ENCODE assay signal across 21 cellular contexts in genomic region chr14:102056694-102057442, GRCh38. TPM values are rescaled to one million over a fixed set of nuclear protein-coding genes. Genes with fewer than 3 reads are reported as not detected.
DNase-seq lines count a peak whose midpoint lies in the region; ATAC-seq and TF ChIP-seq lines count a peak whose summit lies in the region.
"Had no signal": no experiment of that assay in that cellular context is flagged by ENCODE, and none has a peak within 500 bp of the region (broad histone marks: within the 10 kb centered on the region; RNA-seq: fewer than 3 reads in every experiment).

No MANE protein-coding gene starts in this region.

- H3K9me3 Mint-ChIP-seq in activated T-cell treated with anti-CD3 and anti-CD28 coated beads, Interleukin-2, amount 50 U/mL, for 72 hours = no peaks in the 10 kb centered on the region
- H3K9me3 Mint-ChIP-seq in brain = peaks cover 0 to 6% (median 0%) of the 10 kb centered on the region in 5 experiments
- H3K9me3 Mint-ChIP-seq in mesothelial cell of epicardium = no peaks in the 10 kb centered on the region
- H3K9me3 Mint-ChIP-seq in type B pancreatic cell = no peaks in the 10 kb centered on the region
- H3K9me3 Mint-ChIP-seq: IgD-negative memory B cell had no signal

- DNase-seq in activated T-cell treated with anti-CD3 and anti-CD28 coated beads, Interleukin-2, amount 50 U/mL, for 72 hours = no peak
- no peak for DNase-seq in activated T-cell treated with anti-CD3 and anti-CD28 coated beads, Interleukin-2, amount 50 U/mL, for 48 hours
- DNase-seq in mesothelial cell of epicardium (ENCODE audit: low spot score in 2 of 2, unreplicated experiment in 2 of 2) (no peak), type B pancreatic cell (ENCODE audit: extremely low spot score, unreplicated experiment) (no peak), OCI-M1 (lab: John Stamatoyannopoulos, UW) (no peak), NCI-H187 treated with DMSO at 0.1 percent for 48 hours (lab: John Stamatoyannopoulos, UW) (no peak), SW 1271 (lab: John Stamatoyannopoulos, UW) (no peak)
- DNase-seq: activated CD4-positive, alpha-beta T cell treated with anti-CD3 and anti-CD28 coated beads for 36 hours; activated gamma-delta T cell; BE2C; central memory CD4-positive, alpha-beta T cell; effector CD4-positive, alpha-beta T cell; HCEC 1CT; MM.1S; NCI-H187; NCI-H226; ovary; Peyer's patch had no signal

- H3K4me3 Mint-ChIP-seq in activated T-cell treated with anti-CD3 and anti-CD28 coated beads, Interleukin-2, amount 50 U/mL, for 72 hours = no peak overlapping the region
- H3K4me3 Mint-ChIP-seq in brain = no peak overlapping the region
- no peak overlapping the region for H3K4me3 Mint-ChIP-seq in mesothelial cell of epicardium
- H3K4me3 Mint-ChIP-seq in type B pancreatic cell = no peak overlapping the region
- H3K4me3 Mint-ChIP-seq: activated CD4-positive, alpha-beta T cell treated with anti-CD3 and anti-CD28 coated beads for 36 hours had no signal

- H3K27me3 Mint-ChIP-seq in activated T-cell treated with anti-CD3 and anti-CD28 coated beads, Interleukin-2, amount 50 U/mL, for 72 hours (ENCODE audit: low read depth) = no peaks in the 10 kb centered on the region
- H3K27me3 Mint-ChIP-seq in brain (no peaks in the 10 kb centered on the region), mesothelial cell of epicardium (ENCODE audit: low read depth) (no peaks in the 10 kb centered on the region), type B pancreatic cell (no peaks in the 10 kb centered on the region)
- H3K27me3 Mint-ChIP-seq: activated CD4-positive, alpha-beta T cell treated with anti-CD3 and anti-CD28 coated beads for 36 hours; IgD-negative memory B cell had no signal

- ATAC-seq in activated T-cell treated with anti-CD3 and anti-CD28 coated beads, Interleukin-2, amount 50 U/mL, for 72 hours (replicated peaks in 1 of 2) = peak; percentile 12 to 24
- ATAC-seq: activated CD4-positive, alpha-beta T cell treated with anti-CD3 and anti-CD28 coated beads for 36 hours; left lung had no signal

- no peaks in the 10 kb centered on the region for H3K4me1 Mint-ChIP-seq in activated T-cell treated with anti-CD3 and anti-CD28 coated beads, Interleukin-2, amount 50 U/mL, for 72 hours (ENCODE audit: low read depth)
- H3K4me1 Mint-ChIP-seq in brain = no peaks in the 10 kb centered on the region
- H3K4me1 Mint-ChIP-seq in mesothelial cell of epicardium = peaks cover 23% of the 10 kb centered on the region
- H3K4me1 Mint-ChIP-seq in type B pancreatic cell (ENCODE audit: unreplicated experiment) = peaks cover 16% of the 10 kb centered on the region
- H3K4me1 Mint-ChIP-seq: activated CD4-positive, alpha-beta T cell treated with anti-CD3 and anti-CD28 coated beads for 36 hours had no signal

- TF ChIP-seq CTCF in brain (conservative IDR thresholded peaks at IDR 0.05) (no peak), mesothelial cell of epicardium (IDR thresholded peaks at IDR 0.05; ENCODE audit: unreplicated experiment) (no peak), type B pancreatic cell (conservative IDR thresholded peaks at IDR 0.05) (no peak)

- H3K36me3 Mint-ChIP-seq in activated T-cell treated with anti-CD3 and anti-CD28 coated beads, Interleukin-2, amount 50 U/mL, for 72 hours (ENCODE audit: insufficient read depth in 2 of 2) = peaks cover 0 to 6% of the 10 kb centered on the region in 2 donors
- H3K36me3 Mint-ChIP-seq in brain (peaks cover 44% of the 10 kb centered on the region), mesothelial cell of epicardium (peaks cover 15% of the 10 kb centered on the region), type B pancreatic cell (peaks cover 9% of the 10 kb centered on the region)

- no peak overlapping the region for H3K27ac Mint-ChIP-seq in activated T-cell treated with anti-CD3 and anti-CD28 coated beads, Interleukin-2, amount 50 U/mL, for 72 hours
- H3K27ac Mint-ChIP-seq in brain (peak overlapping the region in 3 of 5 experiments; percentile 17 to 91 (median 76)), mesothelial cell of epicardium (peak overlapping the region; percentile 93), type B pancreatic cell (peak overlapping the region; percentile 13)
- H3K27ac Mint-ChIP-seq: activated CD4-positive, alpha-beta T cell treated with anti-CD3 and anti-CD28 coated beads for 36 hours; IgD-negative memory B cell had no signal

RNA-seq across cellular contexts. Expression of gene HSP90AA1, which starts 30.0 kb away (rescaled TPM):
- 100 to 1,000 TPM; 353 to 377 TPM for total RNA-seq in activated T-cell treated with anti-CD3 and anti-CD28 coated beads, Interleukin-2, amount 50 U/mL, for 72 hours
- 470 TPM for polyA plus RNA-seq in brain (ENCODE audit: insufficient read depth, low read depth, low replicate concordance)
- total RNA-seq in mesothelial cell of epicardium = 325 to 330 TPM (median 330 TPM) in 3 replicates
- total RNA-seq in type B pancreatic cell (ENCODE audit: low replicate concordance) = 585 and 652 TPM in 2 replicates
